Comparison of ENCODE assay signal across 1 cellular context in genomic region chr2:222315443-222316121, GRCh38.
TF ChIP-seq lines count a peak whose summit lies in the region.

No MANE protein-coding gene starts in this region.

TF ChIP-seq in H1, 55 proteins besides CTCF, POLR2A, EP300 and RAD21:
- TF ChIP-seq HDAC6 (IDR thresholded peaks at IDR 0.05; ENCODE audit: low read depth, low read length), result no peak
- peak; percentile 70; the same call in 1 of the 2 replicates for TF ChIP-seq SUZ12 (IDR thresholded peaks at IDR 0.05; ENCODE audit: low read length)
- peak; percentile 67 for TF ChIP-seq RNF2 (IDR thresholded peaks at IDR 0.05; ENCODE audit: borderline replicate concordance, low read depth, low read length, missing control alignments, poor library complexity, severe bottlenecking)
